ENCODE assay signal across 22 cellular contexts in the genomic region with DNA sequence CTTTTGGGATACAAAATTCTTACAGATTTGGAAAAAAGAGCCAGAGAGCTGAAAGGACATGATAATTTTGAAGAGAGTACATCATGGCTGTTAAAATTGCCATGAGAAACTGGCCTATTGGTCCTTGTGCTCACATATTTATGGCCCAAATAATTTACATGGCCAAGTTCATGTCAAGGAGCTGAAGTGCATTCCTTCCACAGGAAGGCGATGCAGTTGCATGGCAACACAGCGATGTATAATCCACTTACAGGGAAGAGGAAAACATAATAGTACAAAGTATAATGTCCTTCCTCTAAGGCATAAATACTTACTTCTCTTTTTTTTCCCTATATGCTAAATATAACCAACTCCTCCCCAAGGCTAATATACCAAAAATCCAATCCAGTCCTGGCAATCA.
"Had no signal": no experiment of that assay in that cellular context is flagged by ENCODE, and none has a peak within 500 bp of the region (broad histone marks: within the 10 kb centered on the region; RNA-seq: fewer than 3 reads in every experiment).

No MANE protein-coding gene starts in this region.

- DNase-seq: activated CD4-positive, alpha-beta T cell treated with anti-CD3 and anti-CD28 coated beads, Interleukin-2, amount 50 U/mL, for 4 hours; activated gamma-delta T cell; activated T-cell treated with anti-CD3 and anti-CD28 coated beads, Interleukin-2, amount 50 U/mL, for 72 hours; cerebellar nuclear complex; cortex of kidney; heart left ventricle; lower lobe of right lung; sigmoid colon; stimulated activated CD4-positive, alpha-beta T cell treated with anti-CD3 and anti-CD28 coated beads, Interleukin-4, amount 100 ng/mL, for 24 hours; stomach; T-helper 17 cell; upper lobe of left lung; WERI-Rb-1 had no signal

- H3K27ac ChIP-seq: ascending aorta, gastroesophageal sphincter, heart left ventricle, lower lobe of right lung, parathyroid adenoma, sigmoid colon, stomach, upper lobe of left lung, WERI-Rb-1 had no signal

- H3K4me3 Mint-ChIP-seq: activated naive CD4-positive, alpha-beta T cell treated with anti-CD3 and anti-CD28 coated beads, Interleukin-2, amount 50 U/mL, for 24 hours; activated T-cell treated with anti-CD3 and anti-CD28 coated beads, Interleukin-2, amount 50 U/mL, for 72 hours; mesothelial cell of epicardium; natural killer cell treated with Interleukin-12 subunit alpha and Interleukin-12 subunit beta and Interleukin-15 and Interleukin-18, amount 100 ng/mL, for 72 hours; stimulated activated effector memory CD8-positive, alpha-beta T cell treated with anti-CD3 and anti-CD28 coated beads, Interleukin-12 subunit alpha, Interleukin-12 subunit beta, amount 100 ng/mL, for 72 hours; T-helper 17 cell had no signal

- H3K4me1 ChIP-seq: ascending aorta, gastroesophageal sphincter, heart left ventricle, lower lobe of right lung, parathyroid adenoma, sigmoid colon, stomach, upper lobe of left lung had no signal

- H3K9me3 ChIP-seq: ascending aorta, gastroesophageal sphincter, heart left ventricle, lower lobe of right lung, stomach, upper lobe of left lung had no signal

- ATAC-seq: activated T-cell treated with anti-CD3 and anti-CD28 coated beads, Interleukin-2, amount 50 U/mL, for 72 hours; esophagus mucosa; gastroesophageal sphincter; heart left ventricle; lower lobe of right lung; natural killer cell treated with Interleukin-12 subunit alpha and Interleukin-12 subunit beta and Interleukin-15 and Interleukin-18, amount 100 ng/mL, for 72 hours; stimulated activated effector memory CD8-positive, alpha-beta T cell treated with anti-CD3 and anti-CD28 coated beads, Interleukin-12 subunit alpha, Interleukin-12 subunit beta, amount 100 ng/mL, for 72 hours; T-helper 17 cell had no signal

- H3K27ac Mint-ChIP-seq: activated naive CD4-positive, alpha-beta T cell treated with anti-CD3 and anti-CD28 coated beads, Interleukin-2, amount 50 U/mL, for 24 hours; activated T-cell treated with anti-CD3 and anti-CD28 coated beads, Interleukin-2, amount 50 U/mL, for 72 hours; mesothelial cell of epicardium; natural killer cell treated with Interleukin-12 subunit alpha and Interleukin-12 subunit beta and Interleukin-15 and Interleukin-18, amount 100 ng/mL, for 72 hours; stimulated activated effector memory CD8-positive, alpha-beta T cell treated with anti-CD3 and anti-CD28 coated beads, Interleukin-12 subunit alpha, Interleukin-12 subunit beta, amount 100 ng/mL, for 72 hours; T-helper 17 cell had no signal

- H3K36me3 ChIP-seq: ascending aorta, gastroesophageal sphincter, heart left ventricle, lower lobe of right lung, sigmoid colon, stomach, upper lobe of left lung, WERI-Rb-1 had no signal

- H3K27me3 ChIP-seq: ascending aorta, gastroesophageal sphincter, heart left ventricle, sigmoid colon, stomach, upper lobe of left lung had no signal

- H3K4me3 ChIP-seq: ascending aorta, gastroesophageal sphincter, heart left ventricle, lower lobe of right lung, sigmoid colon, stomach, upper lobe of left lung had no signal

- FAIRE-seq: bronchial epithelial cell had no signal

- H3K36me3 Mint-ChIP-seq: activated naive CD4-positive, alpha-beta T cell treated with anti-CD3 and anti-CD28 coated beads, Interleukin-2, amount 50 U/mL, for 24 hours; mesothelial cell of epicardium; stimulated activated effector memory CD8-positive, alpha-beta T cell treated with anti-CD3 and anti-CD28 coated beads, Interleukin-12 subunit alpha, Interleukin-12 subunit beta, amount 100 ng/mL, for 72 hours had no signal

- H3K27me3 Mint-ChIP-seq: activated naive CD4-positive, alpha-beta T cell treated with anti-CD3 and anti-CD28 coated beads, Interleukin-2, amount 50 U/mL, for 24 hours; natural killer cell treated with Interleukin-12 subunit alpha and Interleukin-12 subunit beta and Interleukin-15 and Interleukin-18, amount 100 ng/mL, for 72 hours; T-helper 17 cell had no signal

- H3K4me1 Mint-ChIP-seq: activated naive CD4-positive, alpha-beta T cell treated with anti-CD3 and anti-CD28 coated beads, Interleukin-2, amount 50 U/mL, for 24 hours; mesothelial cell of epicardium; stimulated activated effector memory CD8-positive, alpha-beta T cell treated with anti-CD3 and anti-CD28 coated beads, Interleukin-12 subunit alpha, Interleukin-12 subunit beta, amount 100 ng/mL, for 72 hours; T-helper 17 cell had no signal

- H3K9ac ChIP-seq: parathyroid adenoma had no signal
